In the genomic region with DNA sequence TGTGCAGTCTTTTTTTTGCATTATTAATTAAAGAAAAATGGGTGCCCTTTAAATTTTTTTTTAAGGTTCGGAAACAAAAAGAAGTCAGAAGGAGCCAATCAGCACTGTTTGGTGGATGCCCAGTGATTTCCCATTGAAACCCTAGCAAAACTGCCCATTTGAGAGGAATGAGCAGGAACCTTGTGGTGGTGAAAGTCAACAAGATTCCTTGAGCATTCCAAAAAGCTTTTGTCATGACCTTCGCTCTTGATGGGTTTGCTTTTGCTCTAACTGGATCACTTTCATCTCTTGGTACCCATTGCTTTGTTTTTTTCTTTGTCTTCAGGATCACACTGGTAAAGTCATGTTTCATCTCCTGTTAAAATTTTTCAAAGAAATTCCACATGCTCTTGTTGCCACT, we compare ENCODE assay signal across 1 cellular context.
A peak's percentile ranks its signal among the peaks of the same experiment; 100 is the strongest.
TF ChIP-seq lines count a peak whose summit lies in the region.

No MANE protein-coding gene starts in this region.

TF ChIP-seq in HepG2, 621 proteins besides CTCF, POLR2A, EP300 and RAD21 (continued from another document and continues in another):
- TF ChIP-seq, protein P1, sequence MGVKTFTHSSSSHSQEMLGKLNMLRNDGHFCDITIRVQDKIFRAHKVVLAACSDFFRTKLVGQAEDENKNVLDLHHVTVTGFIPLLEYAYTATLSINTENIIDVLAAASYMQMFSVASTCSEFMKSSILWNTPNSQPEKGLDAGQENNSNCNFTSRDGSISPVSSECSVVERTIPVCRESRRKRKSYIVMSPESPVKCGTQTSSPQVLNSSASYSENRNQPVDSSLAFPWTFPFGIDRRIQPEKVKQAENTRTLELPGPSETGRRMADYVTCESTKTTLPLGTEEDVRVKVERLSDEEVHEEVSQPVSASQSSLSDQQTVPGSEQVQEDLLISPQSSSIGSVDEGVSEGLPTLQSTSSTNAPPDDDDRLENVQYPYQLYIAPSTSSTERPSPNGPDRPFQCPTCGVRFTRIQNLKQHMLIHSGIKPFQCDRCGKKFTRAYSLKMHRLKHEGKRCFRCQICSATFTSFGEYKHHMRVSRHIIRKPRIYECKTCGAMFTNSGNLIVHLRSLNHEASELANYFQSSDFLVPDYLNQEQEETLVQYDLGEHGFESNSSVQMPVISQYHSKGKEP (CRISPR knock-in tag; IDR thresholded peaks at IDR 0.05), result no peak
- TF ChIP-seq MEIS1 (CRISPR knock-in tag; IDR thresholded peaks at IDR 0.05; ENCODE audit: borderline replicate concordance) (no peak), SOX6 (IDR thresholded peaks at IDR 0.05) (no peak), SOX6 (CRISPR knock-in tag; IDR thresholded peaks at IDR 0.05) (peak; percentile 93), TAF1 (CRISPR knock-in tag; IDR thresholded peaks at IDR 0.05) (no peak), ZNF607 (CRISPR knock-in tag; IDR thresholded peaks at IDR 0.05; ENCODE audit: borderline replicate concordance) (no peak), EZH2 (conservative IDR thresholded peaks at IDR 0.05; ENCODE audit: low read depth, low read length) (no peak), MBD4 (IDR thresholded peaks at IDR 0.05; ENCODE audit: borderline replicate concordance, low read length) (no peak), ZNF230 (CRISPR knock-in tag; IDR thresholded peaks at IDR 0.05) (no peak), EHMT2 (IDR thresholded peaks at IDR 0.05; ENCODE audit: borderline replicate concordance, low read depth, low read length) (no peak; the same call in 1 of the 2 replicates), ZNF572 (CRISPR knock-in tag; IDR thresholded peaks at IDR 0.05) (no peak), ISL2 (CRISPR knock-in tag; IDR thresholded peaks at IDR 0.05) (peak; percentile 88), ZBTB42 (CRISPR knock-in tag; IDR thresholded peaks at IDR 0.05) (no peak), CBX1 (IDR thresholded peaks at IDR 0.05; ENCODE audit: low read depth) (no peak), ZNF746 (CRISPR knock-in tag; IDR thresholded peaks at IDR 0.05) (no peak), KAT7 (CRISPR knock-in tag; IDR thresholded peaks at IDR 0.05; ENCODE audit: borderline replicate concordance) (0 out of 2 replicates have a peak, but pooled peaks have one; percentile 46), KAT8 (CRISPR knock-in tag; IDR thresholded peaks at IDR 0.05) (peak; percentile 29; the same call in 1 of the 2 replicates), ZNF382 (CRISPR knock-in tag; IDR thresholded peaks at IDR 0.05; ENCODE audit: borderline replicate concordance) (no peak), ZKSCAN8 (CRISPR knock-in tag; IDR thresholded peaks at IDR 0.05; ENCODE audit: borderline replicate concordance) (peak; percentile 59; the same call in 1 of the 2 replicates), ZNF570 (CRISPR knock-in tag; IDR thresholded peaks at IDR 0.05; ENCODE audit: borderline replicate concordance) (no peak), CBFB (CRISPR knock-in tag; IDR thresholded peaks at IDR 0.05) (0 out of 2 replicates have a peak, but pooled peaks have one; percentile 54), KMT2A (CRISPR knock-in tag; IDR thresholded peaks at IDR 0.05) (no peak)
- TF ChIP-seq, protein P2, sequence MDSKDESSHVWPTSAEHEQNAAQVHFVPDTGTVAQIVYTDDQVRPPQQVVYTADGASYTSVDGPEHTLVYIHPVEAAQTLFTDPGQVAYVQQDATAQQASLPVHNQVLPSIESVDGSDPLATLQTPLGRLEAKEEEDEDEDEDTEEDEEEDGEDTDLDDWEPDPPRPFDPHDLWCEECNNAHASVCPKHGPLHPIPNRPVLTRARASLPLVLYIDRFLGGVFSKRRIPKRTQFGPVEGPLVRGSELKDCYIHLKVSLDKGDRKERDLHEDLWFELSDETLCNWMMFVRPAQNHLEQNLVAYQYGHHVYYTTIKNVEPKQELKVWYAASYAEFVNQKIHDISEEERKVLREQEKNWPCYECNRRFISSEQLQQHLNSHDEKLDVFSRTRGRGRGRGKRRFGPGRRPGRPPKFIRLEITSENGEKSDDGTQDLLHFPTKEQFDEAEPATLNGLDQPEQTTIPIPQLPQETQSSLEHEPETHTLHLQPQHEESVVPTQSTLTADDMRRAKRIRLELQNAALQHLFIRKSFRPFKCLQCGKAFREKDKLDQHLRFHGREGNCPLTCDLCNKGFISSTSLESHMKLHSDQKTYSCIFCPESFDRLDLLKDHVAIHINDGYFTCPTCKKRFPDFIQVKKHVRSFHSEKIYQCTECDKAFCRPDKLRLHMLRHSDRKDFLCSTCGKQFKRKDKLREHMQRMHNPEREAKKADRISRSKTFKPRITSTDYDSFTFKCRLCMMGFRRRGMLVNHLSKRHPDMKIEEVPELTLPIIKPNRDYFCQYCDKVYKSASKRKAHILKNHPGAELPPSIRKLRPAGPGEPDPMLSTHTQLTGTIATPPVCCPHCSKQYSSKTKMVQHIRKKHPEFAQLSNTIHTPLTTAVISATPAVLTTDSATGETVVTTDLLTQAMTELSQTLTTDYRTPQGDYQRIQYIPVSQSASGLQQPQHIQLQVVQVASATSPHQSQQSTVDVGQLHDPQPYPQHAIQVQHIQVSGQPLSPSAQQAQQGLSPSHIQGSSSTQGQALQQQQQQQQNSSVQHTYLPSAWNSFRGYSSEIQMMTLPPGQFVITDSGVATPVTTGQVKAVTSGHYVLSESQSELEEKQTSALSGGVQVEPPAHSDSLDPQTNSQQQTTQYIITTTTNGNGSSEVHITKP (CRISPR knock-in tag; IDR thresholded peaks at IDR 0.05; ENCODE audit: low read depth), result no peak
- TF ChIP-seq, protein P3, sequence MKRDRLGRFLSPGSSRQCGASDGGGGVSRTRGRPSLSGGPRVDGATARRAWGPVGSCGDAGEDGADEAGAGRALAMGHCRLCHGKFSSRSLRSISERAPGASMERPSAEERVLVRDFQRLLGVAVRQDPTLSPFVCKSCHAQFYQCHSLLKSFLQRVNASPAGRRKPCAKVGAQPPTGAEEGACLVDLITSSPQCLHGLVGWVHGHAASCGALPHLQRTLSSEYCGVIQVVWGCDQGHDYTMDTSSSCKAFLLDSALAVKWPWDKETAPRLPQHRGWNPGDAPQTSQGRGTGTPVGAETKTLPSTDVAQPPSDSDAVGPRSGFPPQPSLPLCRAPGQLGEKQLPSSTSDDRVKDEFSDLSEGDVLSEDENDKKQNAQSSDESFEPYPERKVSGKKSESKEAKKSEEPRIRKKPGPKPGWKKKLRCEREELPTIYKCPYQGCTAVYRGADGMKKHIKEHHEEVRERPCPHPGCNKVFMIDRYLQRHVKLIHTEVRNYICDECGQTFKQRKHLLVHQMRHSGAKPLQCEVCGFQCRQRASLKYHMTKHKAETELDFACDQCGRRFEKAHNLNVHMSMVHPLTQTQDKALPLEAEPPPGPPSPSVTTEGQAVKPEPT (CRISPR knock-in tag; IDR thresholded peaks at IDR 0.05; ENCODE audit: low read depth), result no peak
- TF ChIP-seq, protein P4, sequence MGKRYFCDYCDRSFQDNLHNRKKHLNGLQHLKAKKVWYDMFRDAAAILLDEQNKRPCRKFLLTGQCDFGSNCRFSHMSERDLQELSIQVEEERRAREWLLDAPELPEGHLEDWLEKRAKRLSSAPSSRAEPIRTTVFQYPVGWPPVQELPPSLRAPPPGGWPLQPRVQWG (CRISPR knock-in tag; IDR thresholded peaks at IDR 0.05; ENCODE audit: borderline replicate concordance, low read depth), result no peak
- TF ChIP-seq, protein P5, sequence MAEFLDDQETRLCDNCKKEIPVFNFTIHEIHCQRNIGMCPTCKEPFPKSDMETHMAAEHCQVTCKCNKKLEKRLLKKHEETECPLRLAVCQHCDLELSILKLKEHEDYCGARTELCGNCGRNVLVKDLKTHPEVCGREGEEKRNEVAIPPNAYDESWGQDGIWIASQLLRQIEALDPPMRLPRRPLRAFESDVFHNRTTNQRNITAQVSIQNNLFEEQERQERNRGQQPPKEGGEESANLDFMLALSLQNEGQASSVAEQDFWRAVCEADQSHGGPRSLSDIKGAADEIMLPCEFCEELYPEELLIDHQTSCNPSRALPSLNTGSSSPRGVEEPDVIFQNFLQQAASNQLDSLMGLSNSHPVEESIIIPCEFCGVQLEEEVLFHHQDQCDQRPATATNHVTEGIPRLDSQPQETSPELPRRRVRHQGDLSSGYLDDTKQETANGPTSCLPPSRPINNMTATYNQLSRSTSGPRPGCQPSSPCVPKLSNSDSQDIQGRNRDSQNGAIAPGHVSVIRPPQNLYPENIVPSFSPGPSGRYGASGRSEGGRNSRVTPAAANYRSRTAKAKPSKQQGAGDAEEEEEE (CRISPR knock-in tag; IDR thresholded peaks at IDR 0.05; ENCODE audit: borderline replicate concordance), result no peak
- TF ChIP-seq, protein P6, sequence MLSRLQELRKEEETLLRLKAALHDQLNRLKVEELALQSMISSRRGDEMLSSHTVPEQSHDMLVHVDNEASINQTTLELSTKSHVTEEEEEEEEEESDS (CRISPR knock-in tag; IDR thresholded peaks at IDR 0.05; ENCODE audit: borderline replicate concordance), result no peak
- TF ChIP-seq, protein P7, sequence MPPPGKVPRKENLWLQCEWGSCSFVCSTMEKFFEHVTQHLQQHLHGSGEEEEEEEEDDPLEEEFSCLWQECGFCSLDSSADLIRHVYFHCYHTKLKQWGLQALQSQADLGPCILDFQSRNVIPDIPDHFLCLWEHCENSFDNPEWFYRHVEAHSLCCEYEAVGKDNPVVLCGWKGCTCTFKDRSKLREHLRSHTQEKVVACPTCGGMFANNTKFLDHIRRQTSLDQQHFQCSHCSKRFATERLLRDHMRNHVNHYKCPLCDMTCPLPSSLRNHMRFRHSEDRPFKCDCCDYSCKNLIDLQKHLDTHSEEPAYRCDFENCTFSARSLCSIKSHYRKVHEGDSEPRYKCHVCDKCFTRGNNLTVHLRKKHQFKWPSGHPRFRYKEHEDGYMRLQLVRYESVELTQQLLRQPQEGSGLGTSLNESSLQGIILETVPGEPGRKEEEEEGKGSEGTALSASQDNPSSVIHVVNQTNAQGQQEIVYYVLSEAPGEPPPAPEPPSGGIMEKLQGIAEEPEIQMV (CRISPR knock-in tag; IDR thresholded peaks at IDR 0.05; ENCODE audit: low read depth), result no peak
- TF ChIP-seq, protein P8, sequence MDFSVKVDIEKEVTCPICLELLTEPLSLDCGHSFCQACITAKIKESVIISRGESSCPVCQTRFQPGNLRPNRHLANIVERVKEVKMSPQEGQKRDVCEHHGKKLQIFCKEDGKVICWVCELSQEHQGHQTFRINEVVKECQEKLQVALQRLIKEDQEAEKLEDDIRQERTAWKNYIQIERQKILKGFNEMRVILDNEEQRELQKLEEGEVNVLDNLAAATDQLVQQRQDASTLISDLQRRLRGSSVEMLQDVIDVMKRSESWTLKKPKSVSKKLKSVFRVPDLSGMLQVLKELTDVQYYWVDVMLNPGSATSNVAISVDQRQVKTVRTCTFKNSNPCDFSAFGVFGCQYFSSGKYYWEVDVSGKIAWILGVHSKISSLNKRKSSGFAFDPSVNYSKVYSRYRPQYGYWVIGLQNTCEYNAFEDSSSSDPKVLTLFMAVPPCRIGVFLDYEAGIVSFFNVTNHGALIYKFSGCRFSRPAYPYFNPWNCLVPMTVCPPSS (IDR thresholded peaks at IDR 0.05), result no peak
- TF ChIP-seq, protein P9, sequence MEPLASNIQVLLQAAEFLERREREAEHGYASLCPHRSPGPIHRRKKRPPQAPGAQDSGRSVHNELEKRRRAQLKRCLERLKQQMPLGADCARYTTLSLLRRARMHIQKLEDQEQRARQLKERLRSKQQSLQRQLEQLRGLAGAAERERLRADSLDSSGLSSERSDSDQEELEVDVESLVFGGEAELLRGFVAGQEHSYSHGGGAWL (CRISPR knock-in tag; IDR thresholded peaks at IDR 0.05), result no peak
- TF ChIP-seq, protein P10, sequence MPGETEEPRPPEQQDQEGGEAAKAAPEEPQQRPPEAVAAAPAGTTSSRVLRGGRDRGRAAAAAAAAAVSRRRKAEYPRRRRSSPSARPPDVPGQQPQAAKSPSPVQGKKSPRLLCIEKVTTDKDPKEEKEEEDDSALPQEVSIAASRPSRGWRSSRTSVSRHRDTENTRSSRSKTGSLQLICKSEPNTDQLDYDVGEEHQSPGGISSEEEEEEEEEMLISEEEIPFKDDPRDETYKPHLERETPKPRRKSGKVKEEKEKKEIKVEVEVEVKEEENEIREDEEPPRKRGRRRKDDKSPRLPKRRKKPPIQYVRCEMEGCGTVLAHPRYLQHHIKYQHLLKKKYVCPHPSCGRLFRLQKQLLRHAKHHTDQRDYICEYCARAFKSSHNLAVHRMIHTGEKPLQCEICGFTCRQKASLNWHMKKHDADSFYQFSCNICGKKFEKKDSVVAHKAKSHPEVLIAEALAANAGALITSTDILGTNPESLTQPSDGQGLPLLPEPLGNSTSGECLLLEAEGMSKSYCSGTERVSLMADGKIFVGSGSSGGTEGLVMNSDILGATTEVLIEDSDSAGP (CRISPR knock-in tag; IDR thresholded peaks at IDR 0.05; ENCODE audit: borderline replicate concordance), result no peak
- TF ChIP-seq, protein P11, sequence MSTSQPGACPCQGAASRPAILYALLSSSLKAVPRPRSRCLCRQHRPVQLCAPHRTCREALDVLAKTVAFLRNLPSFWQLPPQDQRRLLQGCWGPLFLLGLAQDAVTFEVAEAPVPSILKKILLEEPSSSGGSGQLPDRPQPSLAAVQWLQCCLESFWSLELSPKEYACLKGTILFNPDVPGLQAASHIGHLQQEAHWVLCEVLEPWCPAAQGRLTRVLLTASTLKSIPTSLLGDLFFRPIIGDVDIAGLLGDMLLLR (CRISPR knock-in tag; IDR thresholded peaks at IDR 0.05), result no peak
- TF ChIP-seq, protein P12, sequence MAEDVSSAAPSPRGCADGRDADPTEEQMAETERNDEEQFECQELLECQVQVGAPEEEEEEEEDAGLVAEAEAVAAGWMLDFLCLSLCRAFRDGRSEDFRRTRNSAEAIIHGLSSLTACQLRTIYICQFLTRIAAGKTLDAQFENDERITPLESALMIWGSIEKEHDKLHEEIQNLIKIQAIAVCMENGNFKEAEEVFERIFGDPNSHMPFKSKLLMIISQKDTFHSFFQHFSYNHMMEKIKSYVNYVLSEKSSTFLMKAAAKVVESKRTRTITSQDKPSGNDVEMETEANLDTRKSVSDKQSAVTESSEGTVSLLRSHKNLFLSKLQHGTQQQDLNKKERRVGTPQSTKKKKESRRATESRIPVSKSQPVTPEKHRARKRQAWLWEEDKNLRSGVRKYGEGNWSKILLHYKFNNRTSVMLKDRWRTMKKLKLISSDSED (CRISPR knock-in tag; IDR thresholded peaks at IDR 0.05), result no peak
- TF ChIP-seq, protein P13, sequence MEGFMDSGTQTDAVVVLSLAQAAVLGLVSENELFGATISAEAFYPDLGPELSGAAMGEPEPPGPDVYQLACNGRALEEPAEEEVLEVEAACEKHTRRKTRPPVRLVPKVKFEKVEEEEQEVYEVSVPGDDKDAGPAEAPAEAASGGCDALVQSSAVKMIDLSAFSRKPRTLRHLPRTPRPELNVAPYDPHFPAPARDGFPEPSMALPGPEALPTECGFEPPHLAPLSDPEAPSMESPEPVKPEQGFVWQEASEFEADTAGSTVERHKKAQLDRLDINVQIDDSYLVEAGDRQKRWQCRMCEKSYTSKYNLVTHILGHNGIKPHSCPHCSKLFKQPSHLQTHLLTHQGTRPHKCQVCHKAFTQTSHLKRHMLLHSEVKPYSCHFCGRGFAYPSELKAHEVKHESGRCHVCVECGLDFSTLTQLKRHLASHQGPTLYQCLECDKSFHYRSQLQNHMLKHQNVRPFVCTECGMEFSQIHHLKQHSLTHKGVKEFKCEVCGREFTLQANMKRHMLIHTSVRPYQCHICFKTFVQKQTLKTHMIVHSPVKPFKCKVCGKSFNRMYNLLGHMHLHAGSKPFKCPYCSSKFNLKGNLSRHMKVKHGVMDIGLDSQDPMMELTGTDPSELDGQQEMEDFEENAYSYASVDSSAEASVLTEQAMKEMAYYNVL (CRISPR knock-in tag; IDR thresholded peaks at IDR 0.05; ENCODE audit: borderline replicate concordance), result no peak
- TF ChIP-seq, protein P14, sequence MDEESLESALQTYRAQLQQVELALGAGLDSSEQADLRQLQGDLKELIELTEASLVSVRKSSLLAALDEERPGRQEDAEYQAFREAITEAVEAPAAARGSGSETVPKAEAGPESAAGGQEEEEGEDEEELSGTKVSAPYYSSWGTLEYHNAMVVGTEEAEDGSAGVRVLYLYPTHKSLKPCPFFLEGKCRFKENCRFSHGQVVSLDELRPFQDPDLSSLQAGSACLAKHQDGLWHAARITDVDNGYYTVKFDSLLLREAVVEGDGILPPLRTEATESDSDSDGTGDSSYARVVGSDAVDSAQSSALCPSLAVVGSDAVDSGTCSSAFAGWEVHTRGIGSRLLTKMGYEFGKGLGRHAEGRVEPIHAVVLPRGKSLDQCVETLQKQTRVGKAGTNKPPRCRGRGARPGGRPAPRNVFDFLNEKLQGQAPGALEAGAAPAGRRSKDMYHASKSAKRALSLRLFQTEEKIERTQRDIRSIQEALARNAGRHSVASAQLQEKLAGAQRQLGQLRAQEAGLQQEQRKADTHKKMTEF (CRISPR knock-in tag; IDR thresholded peaks at IDR 0.05), result peak; percentile 51; the same call in 1 of the 2 replicates
